Comparison of ENCODE assay signal across 18 cellular contexts in genomic region chr7:18414885-18415284, GRCh38.
A peak's percentile ranks its signal among the peaks of the same experiment; 100 is the strongest.
DNase-seq lines count a peak whose midpoint lies in the region; FAIRE-seq and TF ChIP-seq lines count a peak whose summit lies in the region.
"Had no signal": no experiment of that assay in that cellular context is flagged by ENCODE, and none has a peak within 500 bp of the region (broad histone marks: within the 10 kb centered on the region; RNA-seq: fewer than 3 reads in every experiment).

No MANE protein-coding gene starts in this region.

- H2BK5ac ChIP-seq in neuronal stem cell (ENCODE audit: low read length): no peak overlapping the region

- H4K20me1 ChIP-seq in mammary epithelial cell (ENCODE audit: insufficient read depth, low read length) (no peaks in the 10 kb centered on the region), astrocyte (ENCODE audit: insufficient read depth, low read length) (no peaks in the 10 kb centered on the region)

- H3K36me3 Mint-ChIP-seq in astrocyte (ENCODE audit: low read depth, unreplicated experiment): no peaks in the 10 kb centered on the region
- no peaks in the 10 kb centered on the region for H3K36me3 Mint-ChIP-seq in activated naive CD4-positive, alpha-beta T cell treated with anti-CD3 and anti-CD28 coated beads for 36 hours (ENCODE audit: low read depth)
- H3K36me3 Mint-ChIP-seq: CD4-positive, alpha-beta memory T cell had no signal

- FAIRE-seq in astrocyte (lab: Jason Lieb, UNC): peak; percentile 23

- H2AK5ac ChIP-seq in neuronal stem cell (ENCODE audit: low read depth, low read length): no peak overlapping the region

- H3K27me3 ChIP-seq in mammary epithelial cell (ENCODE audit: insufficient read depth, low read length) (no peaks in the 10 kb centered on the region), breast epithelium (no peaks in the 10 kb centered on the region), astrocyte (ENCODE audit: insufficient read depth, low read length) (no peaks in the 10 kb centered on the region), neuronal stem cell (ENCODE audit: control insufficient read depth in 3 of 3, insufficient read depth in 3 of 3, low read depth in 1 of 3, low read length in 3 of 3) (no peaks in the 10 kb centered on the region)
- H3K27me3 ChIP-seq: BE2C, Peyer's patch had no signal

- no peak overlapping the region for H4K8ac ChIP-seq in neuronal stem cell (ENCODE audit: low read depth, low read length)

- H3K4me2 ChIP-seq in mammary epithelial cell (ENCODE audit: insufficient read depth, low read depth, low read length) (no peak overlapping the region), astrocyte (ENCODE audit: low read length) (no peak overlapping the region), neuronal stem cell (ENCODE audit: insufficient read depth, low read length, poor library complexity, severe bottlenecking) (peak overlapping the region; percentile 11)

- no peak overlapping the region for H3K23ac ChIP-seq in neuronal stem cell (ENCODE audit: low read depth, low read length, poor library complexity)

- no peaks in the 10 kb centered on the region for H3K27me3 Mint-ChIP-seq in astrocyte (ENCODE audit: low read depth, unreplicated experiment)
- no peaks in the 10 kb centered on the region for H3K27me3 Mint-ChIP-seq in activated naive CD4-positive, alpha-beta T cell treated with anti-CD3 and anti-CD28 coated beads for 36 hours (ENCODE audit: low read depth)

- no peaks in the 10 kb centered on the region for H3K79me1 ChIP-seq in neuronal stem cell (ENCODE audit: low read depth, low read length)

- no peak overlapping the region for H3K4me3 ChIP-seq in mammary epithelial cell (replicated peaks in 1 of 3; ENCODE audit: insufficient read depth in 1 of 3, low read depth in 2 of 3, low read length in 3 of 3)
- no peak overlapping the region for H3K4me3 ChIP-seq in breast epithelium
- no peak overlapping the region for H3K4me3 ChIP-seq in astrocyte (ENCODE audit: insufficient read depth, low read depth, low read length)
- no peak overlapping the region for H3K4me3 ChIP-seq in neuronal stem cell (ENCODE audit: low read length in 2 of 2)
- H3K4me3 ChIP-seq: HAP-1, Peyer's patch had no signal

- TF ChIP-seq POLR2A in breast epithelium (IDR thresholded peaks at IDR 0.05): no peak

- H3K79me2 ChIP-seq in mammary epithelial cell (ENCODE audit: insufficient read depth, low read length) (no peaks in the 10 kb centered on the region), astrocyte (ENCODE audit: insufficient read depth, low read length) (no peaks in the 10 kb centered on the region)

- H3K14ac ChIP-seq in neuronal stem cell (ENCODE audit: low read length): no peak overlapping the region

- H2BK120ac ChIP-seq in neuronal stem cell (ENCODE audit: low read depth, low read length): no peak overlapping the region

- H3K4me1 ChIP-seq in mammary epithelial cell (ENCODE audit: insufficient read depth, low read length): no peaks in the 10 kb centered on the region
- no peaks in the 10 kb centered on the region for H3K4me1 ChIP-seq in breast epithelium
- no peaks in the 10 kb centered on the region for H3K4me1 ChIP-seq in astrocyte (ENCODE audit: insufficient read depth, low read length)
- no peaks in the 10 kb centered on the region for H3K4me1 ChIP-seq in neuronal stem cell (ENCODE audit: control insufficient read depth in 2 of 2, insufficient read depth in 1 of 2, low read depth in 1 of 2, low read length in 2 of 2)
- H3K4me1 ChIP-seq: BE2C, Peyer's patch had no signal

- CTCF ChIA-PET in mammary epithelial cell (lab: Charles Lee; ENCODE audit: low non-redundant PET): no interaction called here
- CTCF ChIA-PET in activated naive CD4-positive, alpha-beta T cell treated with anti-CD3 and anti-CD28 coated beads for 36 hours (lab: Charles Lee): interaction anchor here (0.6 kb wide), 1 partner anchor 1874 kb away, joined by 3 read pairs; no protein-coding TSS in a partner anchor

- H3K4me3 Mint-ChIP-seq in astrocyte (ENCODE audit: unreplicated experiment): no peak overlapping the region
- no peak overlapping the region for H3K4me3 Mint-ChIP-seq in activated naive CD4-positive, alpha-beta T cell treated with anti-CD3 and anti-CD28 coated beads for 36 hours
- H3K4me3 Mint-ChIP-seq: CD4-positive, alpha-beta memory T cell had no signal

- H4K91ac ChIP-seq in neuronal stem cell (ENCODE audit: low read depth, low read length, poor library complexity): no peak overlapping the region

- no TSS peak for BruUV-seq in mammary epithelial cell (replicated peaks; lab: Mats Ljungman, UMichigan)

- dilution Hi-C loops in mammary epithelial cell (cut with HindIII; ENCODE audit: low sequenced_read_pairs): no loop called here

- H3K27ac Mint-ChIP-seq in astrocyte (ENCODE audit: unreplicated experiment): no peak overlapping the region
- no peak overlapping the region for H3K27ac Mint-ChIP-seq in activated naive CD4-positive, alpha-beta T cell treated with anti-CD3 and anti-CD28 coated beads for 36 hours
- H3K27ac Mint-ChIP-seq: CD4-positive, alpha-beta memory T cell had no signal

- H2BK15ac ChIP-seq in neuronal stem cell (ENCODE audit: low read length): no peak overlapping the region

- peaks cover 7% of the 10 kb centered on the region for H3K4me1 Mint-ChIP-seq in astrocyte (ENCODE audit: low read depth, unreplicated experiment)
- H3K4me1 Mint-ChIP-seq in activated naive CD4-positive, alpha-beta T cell treated with anti-CD3 and anti-CD28 coated beads for 36 hours (ENCODE audit: low read depth): no peaks in the 10 kb centered on the region
- H3K4me1 Mint-ChIP-seq: CD4-positive, alpha-beta memory T cell had no signal

- TF ChIP-seq CTCF in mammary epithelial cell (conservative IDR thresholded peaks at IDR 0.05 in 1 of 2, IDR thresholded peaks at IDR 0.05 in 1 of 2; ENCODE audit: extremely low read depth in 1 of 2, insufficient read depth in 1 of 2, low read depth in 1 of 2, low read length in 2 of 2) (no peak), breast epithelium (IDR thresholded peaks at IDR 0.05) (no peak), astrocyte (IDR thresholded peaks at IDR 0.05; ENCODE audit: insufficient read depth, low read depth, low read length) (no peak)

- H2BK12ac ChIP-seq in neuronal stem cell (ENCODE audit: low read length): no peak overlapping the region

- H3K18ac ChIP-seq in neuronal stem cell (ENCODE audit: low read length): no peak overlapping the region

- H3K9ac ChIP-seq in mammary epithelial cell (ENCODE audit: insufficient read depth, low read length) (no peak overlapping the region), astrocyte (ENCODE audit: low read length) (no peak overlapping the region), neuronal stem cell (ENCODE audit: low read depth, low read length, poor library complexity) (no peak overlapping the region)

- H3K9me3 ChIP-seq in mammary epithelial cell (replicated peaks; ENCODE audit: insufficient read depth, low read length): no peaks in the 10 kb centered on the region
- no peaks in the 10 kb centered on the region for H3K9me3 ChIP-seq in breast epithelium
- no peaks in the 10 kb centered on the region for H3K9me3 ChIP-seq in astrocyte (ENCODE audit: insufficient read depth, low read depth, low read length)
- peaks cover 0 to 8% of the 10 kb centered on the region in 2 donors for H3K9me3 ChIP-seq in neuronal stem cell (replicated peaks in 1 of 2; ENCODE audit: control insufficient read depth in 2 of 2, insufficient read depth in 1 of 2, low read depth in 1 of 2, low read length in 2 of 2)
- H3K9me3 ChIP-seq: BE2C, HAP-1, Peyer's patch had no signal

- H3K27ac ChIP-seq in mammary epithelial cell (ENCODE audit: insufficient read depth, low read depth, low read length) (no peak overlapping the region), breast epithelium (no peak overlapping the region), astrocyte (ENCODE audit: low read depth, low read length) (no peak overlapping the region), neuronal stem cell (replicated peaks; ENCODE audit: low read length) (no peak overlapping the region)
- H3K27ac ChIP-seq: Peyer's patch had no signal

- DNase-seq in mammary epithelial cell: no peak
- DNase-seq in breast epithelium (ENCODE audit: low spot score in 2 of 2): no peak
- DNase-seq in NCI-H146 treated with DMSO at 0.1 percent for 48 hours (lab: John Stamatoyannopoulos, UW; ENCODE audit: unreplicated experiment): peak; percentile 43
- no peak for DNase-seq in astrocyte (ENCODE audit: low read depth)
- no peak for DNase-seq in neuronal stem cell (ENCODE audit: low spot score)
- no peak for DNase-seq in T-helper 1 cell
- no peak for DNase-seq in D341Med (ENCODE audit: low spot score)
- DNase-seq in activated naive CD4-positive, alpha-beta T cell treated with anti-CD3 and anti-CD28 coated beads for 36 hours: no peak
- DNase-seq: BE2C; CD4-positive, alpha-beta memory T cell; Kasumi-1; NCI-H1694; NCI-H2171; NCI-H446 treated with DMSO at 0.1 percent for 48 hours; Peyer's patch; Right ventricle myocardium superior; T-helper 2 cell had no signal

- H2AFZ ChIP-seq in mammary epithelial cell (ENCODE audit: low read depth, low read length): peak overlapping the region; percentile 60
- H2AFZ ChIP-seq in astrocyte (ENCODE audit: low read depth, low read length): no peak overlapping the region
- peak overlapping the region; percentile 12 for H2AFZ ChIP-seq in neuronal stem cell (ENCODE audit: low read length)

- H3K36me3 ChIP-seq in mammary epithelial cell (ENCODE audit: insufficient read depth, low read length) (no peaks in the 10 kb centered on the region), breast epithelium (no peaks in the 10 kb centered on the region), astrocyte (ENCODE audit: insufficient read depth, low read length) (no peaks in the 10 kb centered on the region), neuronal stem cell (replicated peaks in 1 of 2; ENCODE audit: control insufficient read depth in 2 of 2, insufficient read depth in 2 of 2, low read length in 2 of 2) (no peaks in the 10 kb centered on the region)
- H3K36me3 ChIP-seq: BE2C, HAP-1, Peyer's patch had no signal

- 88% methylated on average over 7 of the region's 7 CpGs for WGBS in mammary epithelial cell (ENCODE audit: low coverage, missing lambda C conversion rate)
- no CpG with 5 or more reads among the region's 7 CpGs for WGBS in neuronal stem cell (ENCODE audit: extremely low coverage in 2 of 2, insufficient read length in 2 of 2, insufficient replicate concordance in 1 of 2), 2 donors

- intact Hi-C loops in mammary epithelial cell (cut with micrococcal nuclease) (no loop called here), breast epithelium (cut with DNase I; ENCODE audit: low total_unique reads) (no loop called here)
- intact Hi-C loops in activated naive CD4-positive, alpha-beta T cell treated with anti-CD3 and anti-CD28 coated beads for 36 hours (cut with micrococcal nuclease): no loop called here

- no peak overlapping the region for H3K4ac ChIP-seq in neuronal stem cell (ENCODE audit: low read length)

- in situ Hi-C loops in mammary epithelial cell (cut with MboI; ENCODE audit: low sequenced_read_pairs in 2 of 2): no loop called here

- H3K9me3 Mint-ChIP-seq in astrocyte (ENCODE audit: unreplicated experiment): no peaks in the 10 kb centered on the region
- H3K9me3 Mint-ChIP-seq in activated naive CD4-positive, alpha-beta T cell treated with anti-CD3 and anti-CD28 coated beads for 36 hours: no peaks in the 10 kb centered on the region
